Comparison of ENCODE assay signal across 25 cellular contexts in genomic region chr6:107928984-107929383, GRCh38.
"Had no signal": no experiment of that assay in that cellular context is flagged by ENCODE, and none has a peak within 500 bp of the region (broad histone marks: within the 10 kb centered on the region; RNA-seq: fewer than 3 reads in every experiment).

No MANE protein-coding gene starts in this region.

- H3K9me3 ChIP-seq: esophagus squamous epithelium, left lung, prostate gland, testis, tibial artery had no signal

- H3K4me3 ChIP-seq: coronary artery, esophagus squamous epithelium, heart right ventricle, left lung, neural progenitor cell, prostate gland, right atrium auricular region, smooth muscle cell, stomach, testis, tibial artery had no signal

- H3K9ac ChIP-seq: neural progenitor cell, parathyroid adenoma had no signal

- H3K36me3 ChIP-seq: prostate gland, right atrium auricular region had no signal

- H3K4me1 ChIP-seq: esophagus squamous epithelium, heart right ventricle, left lung, neural progenitor cell, prostate gland, right atrium auricular region, stomach, testis, tibial artery had no signal

- H3K4me2 ChIP-seq: neural progenitor cell, smooth muscle cell had no signal

- FAIRE-seq: endometrium had no signal

- H2AFZ ChIP-seq: neural progenitor cell, parathyroid adenoma had no signal

- H3K27me3 ChIP-seq: esophagus squamous epithelium, heart right ventricle, left lung, neural progenitor cell, right atrium auricular region, stomach, testis, tibial artery had no signal

- DNase-seq: effector memory CD8-positive, alpha-beta T cell; esophagus squamous epithelium; foreskin melanocyte; glutamatergic neuron; heart right ventricle; hippocampal formation; left cardiac atrium; left lung; mesendoderm; midbrain; naive thymus-derived CD4-positive, alpha-beta T cell; stimulated activated CD4-positive, alpha-beta T cell treated with anti-CD3 and anti-CD28 coated beads, Interleukin-12 subunit alpha, Interleukin-12 subunit beta, amount 100 ng/mL, for 4 hours; stimulated activated CD4-positive, alpha-beta T cell treated with anti-CD3 and anti-CD28 coated beads, Interleukin-1b, Interleukin-23, amount 100 ng/mL, for 48 hours; stimulated activated CD4-positive, alpha-beta T cell treated with anti-CD3 and anti-CD28 coated beads, Interleukin-4, amount 100 ng/mL, for 24 hours; stimulated activated naive CD4-positive, alpha-beta T cell treated with Interleukin-2 at 50 U/mL for 16 hours; stomach; testis; tibial artery had no signal

- H3K27ac ChIP-seq: coronary artery, esophagus squamous epithelium, heart right ventricle, left lung, neural progenitor cell, parathyroid adenoma, prostate gland, right atrium auricular region, stomach, testis, tibial artery had no signal
